1 cellular context compared by ENCODE assay signal in the genomic region with DNA sequence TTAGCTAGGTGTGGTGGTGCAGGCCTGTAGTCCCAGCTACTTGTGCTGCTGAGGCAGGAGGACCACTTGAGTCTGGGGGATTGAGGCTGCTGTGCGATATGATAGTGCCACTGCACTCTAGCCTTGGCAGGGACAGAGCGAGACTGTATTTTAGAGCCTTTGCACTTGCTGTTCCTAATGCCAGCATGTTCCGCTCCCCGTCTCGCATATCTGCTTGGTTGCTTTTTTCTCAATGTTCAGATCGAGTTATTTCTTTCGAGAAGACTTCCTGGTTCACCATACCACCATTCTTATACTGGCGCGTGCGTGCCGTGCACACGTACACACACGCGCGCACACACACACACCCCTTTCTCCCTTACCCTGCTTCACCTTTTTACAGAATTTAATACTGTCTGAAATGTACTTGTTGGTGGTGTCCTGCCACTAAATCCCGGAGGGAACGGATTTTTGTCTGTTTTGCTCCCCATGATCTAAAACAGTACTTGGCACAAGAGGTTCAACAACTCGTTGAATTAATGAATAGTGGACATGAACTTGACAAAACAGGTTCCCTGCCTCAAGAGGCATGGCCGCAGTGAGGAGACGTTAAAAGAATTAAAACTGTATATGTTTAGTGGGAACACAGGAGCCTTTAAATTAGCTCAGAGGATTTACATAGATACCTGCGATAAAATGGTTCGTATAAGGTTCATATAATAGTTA.
TF ChIP-seq lines count a peak whose summit lies in the region.

No MANE protein-coding gene starts in this region.

TF ChIP-seq in WTC11, 78 proteins besides CTCF, POLR2A, EP300 and RAD21 (continued from another document):
- TF ChIP-seq, protein P1, sequence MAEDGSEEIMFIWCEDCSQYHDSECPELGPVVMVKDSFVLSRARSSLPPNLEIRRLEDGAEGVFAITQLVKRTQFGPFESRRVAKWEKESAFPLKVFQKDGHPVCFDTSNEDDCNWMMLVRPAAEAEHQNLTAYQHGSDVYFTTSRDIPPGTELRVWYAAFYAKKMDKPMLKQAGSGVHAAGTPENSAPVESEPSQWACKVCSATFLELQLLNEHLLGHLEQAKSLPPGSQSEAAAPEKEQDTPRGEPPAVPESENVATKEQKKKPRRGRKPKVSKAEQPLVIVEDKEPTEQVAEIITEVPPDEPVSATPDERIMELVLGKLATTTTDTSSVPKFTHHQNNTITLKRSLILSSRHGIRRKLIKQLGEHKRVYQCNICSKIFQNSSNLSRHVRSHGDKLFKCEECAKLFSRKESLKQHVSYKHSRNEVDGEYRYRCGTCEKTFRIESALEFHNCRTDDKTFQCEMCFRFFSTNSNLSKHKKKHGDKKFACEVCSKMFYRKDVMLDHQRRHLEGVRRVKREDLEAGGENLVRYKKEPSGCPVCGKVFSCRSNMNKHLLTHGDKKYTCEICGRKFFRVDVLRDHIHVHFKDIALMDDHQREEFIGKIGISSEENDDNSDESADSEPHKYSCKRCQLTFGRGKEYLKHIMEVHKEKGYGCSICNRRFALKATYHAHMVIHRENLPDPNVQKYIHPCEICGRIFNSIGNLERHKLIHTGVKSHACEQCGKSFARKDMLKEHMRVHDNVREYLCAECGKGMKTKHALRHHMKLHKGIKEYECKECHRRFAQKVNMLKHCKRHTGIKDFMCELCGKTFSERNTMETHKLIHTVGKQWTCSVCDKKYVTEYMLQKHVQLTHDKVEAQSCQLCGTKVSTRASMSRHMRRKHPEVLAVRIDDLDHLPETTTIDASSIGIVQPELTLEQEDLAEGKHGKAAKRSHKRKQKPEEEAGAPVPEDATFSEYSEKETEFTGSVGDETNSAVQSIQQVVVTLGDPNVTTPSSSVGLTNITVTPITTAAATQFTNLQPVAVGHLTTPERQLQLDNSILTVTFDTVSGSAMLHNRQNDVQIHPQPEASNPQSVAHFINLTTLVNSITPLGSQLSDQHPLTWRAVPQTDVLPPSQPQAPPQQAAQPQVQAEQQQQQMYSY (CRISPR knock-in tag; IDR thresholded peaks at IDR 0.05) = no peak
- TF ChIP-seq EMX1 (CRISPR knock-in tag; IDR thresholded peaks at IDR 0.05) = no peak
- TF ChIP-seq, protein P2, sequence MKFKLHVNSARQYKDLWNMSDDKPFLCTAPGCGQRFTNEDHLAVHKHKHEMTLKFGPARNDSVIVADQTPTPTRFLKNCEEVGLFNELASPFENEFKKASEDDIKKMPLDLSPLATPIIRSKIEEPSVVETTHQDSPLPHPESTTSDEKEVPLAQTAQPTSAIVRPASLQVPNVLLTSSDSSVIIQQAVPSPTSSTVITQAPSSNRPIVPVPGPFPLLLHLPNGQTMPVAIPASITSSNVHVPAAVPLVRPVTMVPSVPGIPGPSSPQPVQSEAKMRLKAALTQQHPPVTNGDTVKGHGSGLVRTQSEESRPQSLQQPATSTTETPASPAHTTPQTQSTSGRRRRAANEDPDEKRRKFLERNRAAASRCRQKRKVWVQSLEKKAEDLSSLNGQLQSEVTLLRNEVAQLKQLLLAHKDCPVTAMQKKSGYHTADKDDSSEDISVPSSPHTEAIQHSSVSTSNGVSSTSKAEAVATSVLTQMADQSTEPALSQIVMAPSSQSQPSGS (CRISPR knock-in tag; IDR thresholded peaks at IDR 0.05; ENCODE audit: borderline replicate concordance, low read depth) = no peak
- TF ChIP-seq, protein P3, sequence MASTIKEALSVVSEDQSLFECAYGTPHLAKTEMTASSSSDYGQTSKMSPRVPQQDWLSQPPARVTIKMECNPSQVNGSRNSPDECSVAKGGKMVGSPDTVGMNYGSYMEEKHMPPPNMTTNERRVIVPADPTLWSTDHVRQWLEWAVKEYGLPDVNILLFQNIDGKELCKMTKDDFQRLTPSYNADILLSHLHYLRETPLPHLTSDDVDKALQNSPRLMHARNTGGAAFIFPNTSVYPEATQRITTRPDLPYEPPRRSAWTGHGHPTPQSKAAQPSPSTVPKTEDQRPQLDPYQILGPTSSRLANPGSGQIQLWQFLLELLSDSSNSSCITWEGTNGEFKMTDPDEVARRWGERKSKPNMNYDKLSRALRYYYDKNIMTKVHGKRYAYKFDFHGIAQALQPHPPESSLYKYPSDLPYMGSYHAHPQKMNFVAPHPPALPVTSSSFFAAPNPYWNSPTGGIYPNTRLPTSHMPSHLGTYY (CRISPR knock-in tag; IDR thresholded peaks at IDR 0.05) = no peak
- TF ChIP-seq, protein P4, sequence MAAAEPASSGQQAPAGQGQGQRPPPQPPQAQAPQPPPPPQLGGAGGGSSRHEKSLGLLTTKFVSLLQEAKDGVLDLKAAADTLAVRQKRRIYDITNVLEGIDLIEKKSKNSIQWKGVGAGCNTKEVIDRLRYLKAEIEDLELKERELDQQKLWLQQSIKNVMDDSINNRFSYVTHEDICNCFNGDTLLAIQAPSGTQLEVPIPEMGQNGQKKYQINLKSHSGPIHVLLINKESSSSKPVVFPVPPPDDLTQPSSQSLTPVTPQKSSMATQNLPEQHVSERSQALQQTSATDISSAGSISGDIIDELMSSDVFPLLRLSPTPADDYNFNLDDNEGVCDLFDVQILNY (CRISPR knock-in tag; IDR thresholded peaks at IDR 0.05) = no peak
- TF ChIP-seq ZNF671 (CRISPR knock-in tag; IDR thresholded peaks at IDR 0.05) = no peak
- TF ChIP-seq ZNF423 (CRISPR knock-in tag; IDR thresholded peaks at IDR 0.05) = no peak
- TF ChIP-seq, protein P5, sequence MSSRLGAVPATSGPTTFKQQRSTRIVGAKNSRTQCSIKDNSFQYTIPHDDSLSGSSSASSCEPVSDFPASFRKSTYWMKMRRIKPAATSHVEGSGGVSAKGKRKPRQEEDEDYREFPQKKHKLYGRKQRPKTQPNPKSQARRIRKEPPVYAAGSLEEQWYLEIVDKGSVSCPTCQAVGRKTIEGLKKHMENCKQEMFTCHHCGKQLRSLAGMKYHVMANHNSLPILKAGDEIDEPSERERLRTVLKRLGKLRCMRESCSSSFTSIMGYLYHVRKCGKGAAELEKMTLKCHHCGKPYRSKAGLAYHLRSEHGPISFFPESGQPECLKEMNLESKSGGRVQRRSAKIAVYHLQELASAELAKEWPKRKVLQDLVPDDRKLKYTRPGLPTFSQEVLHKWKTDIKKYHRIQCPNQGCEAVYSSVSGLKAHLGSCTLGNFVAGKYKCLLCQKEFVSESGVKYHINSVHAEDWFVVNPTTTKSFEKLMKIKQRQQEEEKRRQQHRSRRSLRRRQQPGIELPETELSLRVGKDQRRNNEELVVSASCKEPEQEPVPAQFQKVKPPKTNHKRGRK (CRISPR knock-in tag; IDR thresholded peaks at IDR 0.05; ENCODE audit: borderline replicate concordance) = no peak
- TF ChIP-seq SP1 (CRISPR knock-in tag; conservative IDR thresholded peaks at IDR 0.05) = no peak; the same call in 1 of the 2 replicates
